In the genomic region with DNA sequence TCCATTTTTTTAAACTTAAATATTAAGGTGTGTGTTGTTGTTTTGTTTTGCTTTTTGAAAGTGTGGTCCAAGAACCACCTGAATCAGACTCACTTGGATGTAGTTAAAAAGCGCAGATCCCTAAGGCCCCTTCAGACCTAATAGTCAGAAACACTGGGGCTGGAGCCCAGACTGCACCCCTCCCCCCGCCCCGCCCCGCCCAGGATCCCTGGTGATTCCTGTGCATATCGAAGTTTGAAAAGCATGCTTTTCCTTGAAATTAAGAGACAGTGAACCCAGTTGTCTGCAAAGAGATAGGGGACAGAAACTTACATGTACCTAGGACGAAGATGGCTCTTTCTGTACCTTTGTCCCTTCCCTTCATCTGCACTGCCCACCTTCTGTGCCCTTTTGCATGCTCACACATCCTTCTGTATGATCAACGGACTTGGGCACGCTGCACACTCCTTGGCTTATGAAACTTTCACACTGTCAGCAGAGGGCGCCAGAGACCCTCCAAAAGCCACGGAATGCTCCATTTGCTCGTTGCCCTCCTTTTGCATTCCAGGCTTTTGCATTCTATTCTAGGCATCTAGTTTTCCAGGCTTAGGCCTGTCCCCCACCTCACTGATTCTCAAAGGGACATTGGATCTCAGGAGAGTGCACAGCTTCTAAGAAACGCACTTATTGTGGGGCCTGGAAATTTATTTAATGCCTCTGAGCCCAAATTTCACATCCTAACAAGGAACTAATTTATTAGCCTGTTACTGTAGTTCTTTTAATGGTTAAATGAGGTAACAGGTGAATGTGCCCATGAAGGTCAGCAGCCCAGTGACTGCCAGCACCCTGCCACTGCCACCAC, we compare ENCODE assay signal across 8 cellular contexts. TPM values are rescaled to one million over a fixed set of nuclear protein-coding genes. Genes with fewer than 3 reads are reported as not detected.
DNase-seq lines count a peak whose midpoint lies in the region; ATAC-seq and TF ChIP-seq lines count a peak whose summit lies in the region.

No MANE protein-coding gene starts in this region.

- no peaks in the 10 kb centered on the region for H3K27me3 ChIP-seq in tibial artery

- no peaks in the 10 kb centered on the region for H3K4me1 ChIP-seq in tibial artery

- ATAC-seq in omental fat pad (ENCODE audit: low FRiP score): peak; percentile 84
- ATAC-seq in GM21825 (IDR thresholded peaks at IDR 0.05; ENCODE audit: unreplicated experiment): no peak

- CTCF ChIA-PET in RWPE1 (lab: Yijun Ruan, JAX): interaction anchor here (0.7 kb wide), 1 partner anchor 69 kb away, joined by 4 read pairs; no protein-coding TSS in a partner anchor

- H3K9me3 ChIP-seq in tibial artery: peaks cover 0 to 6% (median 0%) of the 10 kb centered on the region in 3 donors

- DNase-seq in DMS153 (lab: John Stamatoyannopoulos, UW) (peak; percentile 40), Kasumi-1 (lab: John Stamatoyannopoulos, UW) (peak; percentile 84 to 88), RWPE1 (ENCODE audit: low spot score) (peak; percentile 30), germinal center (ENCODE audit: low spot score) (peak; percentile 55), omental fat pad (ENCODE audit: low spot score) (peak; percentile 80), tibial artery (peak; percentile 76 to 88)
- peak; percentile 64 for DNase-seq in activated effector memory CD4-positive, alpha-beta T cell treated with Interleukin-2 at 50 U/mL for 16 hours

- intact Hi-C loops in tibial artery (cut with DNase I; ENCODE audit: low total_unique reads): loop anchor here (5.0 kb wide), 1 partner anchor 191 kb away; no protein-coding TSS in a partner anchor

- TF ChIP-seq CTCF in RWPE1 (conservative IDR thresholded peaks at IDR 0.05; ENCODE audit: low read depth): peak; percentile 81
- TF ChIP-seq CTCF in omental fat pad (IDR thresholded peaks at IDR 0.05): peak in 1 of 3 donors; percentile 76
- TF ChIP-seq CTCF in tibial artery (IDR thresholded peaks at IDR 0.05): peak; percentile 80 to 86

- no peak overlapping the region for H3K4me3 ChIP-seq in tibial artery

- no peaks in the 10 kb centered on the region for H3K36me3 ChIP-seq in tibial artery

- H3K27ac ChIP-seq in RWPE1: no peak overlapping the region
- no peak overlapping the region for H3K27ac ChIP-seq in tibial artery

- POLR2A ChIA-PET in RWPE1 (lab: Yijun Ruan, JAX; ENCODE audit: low non-redundant PET): no interaction called here

RNA-seq across cellular contexts. Expression of gene SLC14A1, which starts 32.8 kb away (rescaled TPM):
- total RNA-seq in omental fat pad: 10 to 100 TPM in 2 of 4 donors, 1 to 10 TPM in 2; 1.2 to 15.1 (median 8.2) TPM

Comparison
In these comparisons a context has a peak if more than half of its experiments do, and no peak if none do; other contexts are left out.
1. DNase-seq: peak in every context shown above with its lines; median percentile 86 in Kasumi-1; 82 in tibial artery; 80 in omental fat pad; 64 in activated effector memory CD4-positive, alpha-beta T cell treated with Interleukin-2 at 50 U/mL for 16 hours; 55 in germinal center; 40 in DMS153; 30 in RWPE1.